In the genomic region with DNA sequence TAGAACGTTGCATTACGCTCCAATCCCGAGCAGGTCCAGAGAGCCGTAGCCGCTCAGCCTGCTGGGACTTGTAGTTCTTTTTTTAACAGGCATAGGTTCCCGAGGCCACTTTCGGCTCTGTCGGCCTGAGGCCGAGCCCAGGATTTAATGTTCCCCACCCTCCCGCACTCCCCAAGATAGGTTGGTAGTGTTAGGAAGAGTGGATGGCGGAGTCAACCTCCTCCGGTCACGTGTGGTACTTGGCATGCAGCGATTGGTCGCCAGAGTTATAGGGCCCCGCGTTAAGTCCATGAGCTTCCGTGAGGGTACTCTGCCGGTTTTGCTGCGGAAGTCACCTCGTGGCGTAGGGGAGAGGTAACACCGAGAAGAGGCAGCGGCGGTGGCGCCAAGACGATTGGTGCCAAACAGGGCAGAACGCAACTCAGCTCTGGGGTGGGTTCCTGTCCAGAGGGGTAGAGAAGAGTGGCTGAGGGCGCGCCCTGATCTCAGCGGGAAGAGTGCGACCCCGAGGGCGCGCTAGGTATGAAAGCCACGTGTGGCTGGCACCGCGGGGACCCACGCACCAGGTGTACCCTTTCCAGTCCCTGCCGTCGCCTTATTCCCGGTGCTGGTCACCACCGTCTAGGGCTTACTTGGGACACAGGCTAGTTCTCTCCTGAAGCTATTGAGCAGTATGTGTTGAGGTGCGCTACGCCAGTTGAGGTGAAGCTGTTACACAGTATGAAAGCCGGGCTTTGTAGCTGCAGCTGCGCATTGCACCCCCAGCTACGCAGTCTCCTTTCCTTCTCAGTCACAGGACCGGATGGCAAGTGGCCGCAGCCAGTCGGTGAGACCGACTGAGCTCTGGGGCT, we compare ENCODE assay signal across 10 cellular contexts.
DNase-seq lines count a peak whose midpoint lies in the region; ATAC-seq, FAIRE-seq and TF ChIP-seq lines count a peak whose summit lies in the region.
"Had no signal": no experiment of that assay in that cellular context is flagged by ENCODE, and none has a peak within 500 bp of the region (broad histone marks: within the 10 kb centered on the region; RNA-seq: fewer than 3 reads in every experiment).

No MANE protein-coding gene starts in this region.

- H3K27ac Mint-ChIP-seq in activated CD4-positive, alpha-beta T cell treated with anti-CD3 and anti-CD28 coated beads for 36 hours, result peak overlapping the region; percentile 97

- H3K4me3 Mint-ChIP-seq in activated CD4-positive, alpha-beta T cell treated with anti-CD3 and anti-CD28 coated beads for 36 hours, result peak overlapping the region; percentile 95

- intact Hi-C loops in activated CD4-positive, alpha-beta T cell treated with anti-CD3 and anti-CD28 coated beads for 36 hours (cut with DNase I, micrococcal nuclease), result loop anchor here (1.0 to 10.0 kb wide), 8 partner anchors 64 to 1678 kb away; a partner anchor contains a TSS

- CTCF ChIA-PET in activated CD4-positive, alpha-beta T cell treated with anti-CD3 and anti-CD28 coated beads for 36 hours (lab: Charles Lee), result interaction anchor here (0.7 kb wide), 1 partner anchor 177 kb away, joined by 3 read pairs; no protein-coding TSS in a partner anchor

- TF ChIP-seq CTCF in GM10266 (IDR thresholded peaks at IDR 0.05; ENCODE audit: control insufficient read depth, insufficient read depth, low read depth, missing control alignments) (no peak), foreskin fibroblast (IDR thresholded peaks at IDR 0.05; ENCODE audit: low read depth, low read length) (no peak)

- DNase-seq in GM10266 (ENCODE audit: extremely low spot score), result peak; percentile 74
- peak; percentile 88 for DNase-seq in activated CD4-positive, alpha-beta T cell treated with anti-CD3 and anti-CD28 coated beads for 36 hours
- DNase-seq in foreskin fibroblast, result peak; percentile 89 to 94
- DNase-seq in stimulated activated CD4-positive, alpha-beta T cell treated with anti-CD3 and anti-CD28 coated beads, Interleukin-15, amount 100 ng/mL, for 1 hour (ENCODE audit: low read depth in 1 of 2, low spot score in 1 of 2), result peak; percentile 55 to 61
- no peak for DNase-seq in urothelium cell line (ENCODE audit: low spot score)
- DNase-seq: IMR-90, left cardiac atrium had no signal

- POLR2A ChIA-PET in activated CD4-positive, alpha-beta T cell treated with anti-CD3 and anti-CD28 coated beads for 36 hours (lab: Charles Lee), result no interaction called here

- no peak for FAIRE-seq in urothelium cell line (lab: Jason Lieb, UNC)

- peaks cover 10% of the 10 kb centered on the region for H3K36me3 Mint-ChIP-seq in activated CD4-positive, alpha-beta T cell treated with anti-CD3 and anti-CD28 coated beads for 36 hours (ENCODE audit: low read depth)

- H3K4me1 Mint-ChIP-seq in activated CD4-positive, alpha-beta T cell treated with anti-CD3 and anti-CD28 coated beads for 36 hours, result peaks cover 26% of the 10 kb centered on the region

- no peaks in the 10 kb centered on the region for H3K27me3 Mint-ChIP-seq in activated CD4-positive, alpha-beta T cell treated with anti-CD3 and anti-CD28 coated beads for 36 hours

- ATAC-seq in HG03565 (IDR thresholded peaks at IDR 0.05; ENCODE audit: unreplicated experiment) (peak; percentile 52), HG02870 (IDR thresholded peaks at IDR 0.05; ENCODE audit: unreplicated experiment) (no peak), GM18873 (IDR thresholded peaks at IDR 0.05; ENCODE audit: low FRiP score, unreplicated experiment) (no peak)
- peak; percentile 91 for ATAC-seq in activated CD4-positive, alpha-beta T cell treated with anti-CD3 and anti-CD28 coated beads for 36 hours

- H3K9me3 Mint-ChIP-seq in activated CD4-positive, alpha-beta T cell treated with anti-CD3 and anti-CD28 coated beads for 36 hours (ENCODE audit: low read depth), result no peaks in the 10 kb centered on the region

- peak overlapping the region; percentile 87 for H3K4me3 ChIP-seq in foreskin fibroblast (ENCODE audit: low read depth in 1 of 2, low read length in 2 of 2)

Comparison
In these comparisons a context has a peak if more than half of its experiments do, and no peak if none do; other contexts are left out.
1. ATAC-seq: peak in HG03565 (single experiment) and activated CD4-positive, alpha-beta T cell treated with anti-CD3 and anti-CD28 coated beads for 36 hours (single experiment); none in HG02870 (single experiment) and GM18873 (single experiment).